ENCODE assay signal across 8 cellular contexts in the genomic region with DNA sequence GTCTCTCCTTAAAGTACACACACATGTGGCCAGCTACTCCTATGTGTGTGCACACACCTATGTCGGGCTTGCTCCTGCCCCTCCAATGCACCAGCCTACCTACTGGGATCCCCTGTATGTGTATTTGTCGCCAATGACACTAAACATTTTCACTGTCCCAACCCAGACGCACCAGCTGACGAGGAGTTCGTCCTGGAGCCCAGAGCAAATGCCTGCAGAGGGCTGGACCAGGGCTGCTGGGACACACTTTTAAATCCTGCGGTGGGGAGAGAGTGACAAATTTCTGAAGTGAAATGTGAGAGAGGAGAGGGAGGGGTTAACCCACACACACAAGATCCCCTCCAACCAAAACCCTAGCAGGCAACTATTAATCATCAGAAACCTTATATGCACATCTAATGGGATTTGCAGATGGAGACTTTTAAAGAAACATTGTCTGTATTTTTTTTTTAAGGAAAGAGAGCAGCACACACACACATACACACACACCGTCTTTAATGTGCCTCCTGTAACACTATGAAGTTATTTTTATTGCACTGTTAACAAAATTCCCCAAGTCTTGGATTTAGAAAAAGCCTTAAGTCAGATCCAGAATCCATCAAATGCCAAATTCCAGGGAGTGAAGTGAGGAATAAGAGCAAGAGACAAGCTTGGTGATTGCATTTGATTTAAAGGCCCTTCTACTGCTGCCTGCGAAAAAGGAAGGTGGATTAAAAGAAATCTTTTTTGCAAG. TPM values are rescaled to one million over a fixed set of nuclear protein-coding genes. Genes with fewer than 3 reads are reported as not detected.
DNase-seq lines count a peak whose midpoint lies in the region; ATAC-seq and TF ChIP-seq lines count a peak whose summit lies in the region.

MEOX1 (minus strand) TSS at position 224 of the 733 bp plus-strand sequence. CDS start 388 bp downstream, outside the sequence.

- ATAC-seq in HG03342 (IDR thresholded peaks at IDR 0.05; ENCODE audit: unreplicated experiment) (no peak), HG02970 (IDR thresholded peaks at IDR 0.05; ENCODE audit: low FRiP score, unreplicated experiment) (no peak)

- peaks cover 37% of the 10 kb centered on the region for H3K4me1 Mint-ChIP-seq in activated naive CD4-positive, alpha-beta T cell treated with anti-CD3 and anti-CD28 coated beads, Interleukin-2, amount 50 U/mL, for 24 hours
- peaks cover 54% of the 10 kb centered on the region for H3K4me1 Mint-ChIP-seq in type B pancreatic cell (ENCODE audit: unreplicated experiment)

- H3K9me3 Mint-ChIP-seq in activated naive CD4-positive, alpha-beta T cell treated with anti-CD3 and anti-CD28 coated beads, Interleukin-2, amount 50 U/mL, for 24 hours, result no peaks in the 10 kb centered on the region
- H3K9me3 Mint-ChIP-seq in type B pancreatic cell, result no peaks in the 10 kb centered on the region

- peak within 1 kb of the TSS; percentile 77 for H3K4me3 Mint-ChIP-seq in activated naive CD4-positive, alpha-beta T cell treated with anti-CD3 and anti-CD28 coated beads, Interleukin-2, amount 50 U/mL, for 24 hours
- H3K4me3 Mint-ChIP-seq in type B pancreatic cell, result peak within 1 kb of the TSS; percentile 86

- no peaks in the 10 kb centered on the region for H3K27me3 Mint-ChIP-seq in activated naive CD4-positive, alpha-beta T cell treated with anti-CD3 and anti-CD28 coated beads, Interleukin-2, amount 50 U/mL, for 24 hours
- H3K27me3 Mint-ChIP-seq in type B pancreatic cell, result no peaks in the 10 kb centered on the region

- no peaks in the 10 kb centered on the region for H3K36me3 Mint-ChIP-seq in activated naive CD4-positive, alpha-beta T cell treated with anti-CD3 and anti-CD28 coated beads, Interleukin-2, amount 50 U/mL, for 24 hours
- H3K36me3 Mint-ChIP-seq in type B pancreatic cell, result no peaks in the 10 kb centered on the region

- H3K27ac Mint-ChIP-seq in activated naive CD4-positive, alpha-beta T cell treated with anti-CD3 and anti-CD28 coated beads, Interleukin-2, amount 50 U/mL, for 24 hours, result peak within 1 kb of the TSS; percentile 81
- H3K27ac Mint-ChIP-seq in type B pancreatic cell, result peak within 1 kb of the TSS; percentile 93

- peak; percentile 74 for DNase-seq in activated effector memory CD4-positive, alpha-beta T cell treated with anti-CD3 and anti-CD28 coated beads, Interleukin-2, amount 50 U/mL, for 16 hours
- DNase-seq in activated effector memory CD4-positive, alpha-beta T cell treated with Interleukin-2 at 50 U/mL for 16 hours, result no peak
- peak; percentile 58 for DNase-seq in hepatic stellate cell (ENCODE audit: low spot score)
- DNase-seq in type B pancreatic cell (ENCODE audit: extremely low spot score, unreplicated experiment), result no peak
- DNase-seq in NCI-H2029 (lab: John Stamatoyannopoulos, UW), result no peak

- TF ChIP-seq CTCF in type B pancreatic cell (conservative IDR thresholded peaks at IDR 0.05), result no peak

RNA-seq across cellular contexts. Expression of gene MEOX1, which starts in this region (rescaled TPM):
- total RNA-seq in type B pancreatic cell (ENCODE audit: low replicate concordance), result 5.7 and 17.2 TPM in 2 replicates

Comparison
In these comparisons a context has a peak if more than half of its experiments do, and no peak if none do; other contexts are left out.
1. DNase-seq: peak in activated effector memory CD4-positive, alpha-beta T cell treated with anti-CD3 and anti-CD28 coated beads, Interleukin-2, amount 50 U/mL, for 16 hours (single experiment) and hepatic stellate cell (single experiment); none in activated effector memory CD4-positive, alpha-beta T cell treated with Interleukin-2 at 50 U/mL for 16 hours (single experiment), type B pancreatic cell (single experiment) and NCI-H2029 (single experiment).